Comparison of ENCODE assay signal across 8 cellular contexts in the genomic region with DNA sequence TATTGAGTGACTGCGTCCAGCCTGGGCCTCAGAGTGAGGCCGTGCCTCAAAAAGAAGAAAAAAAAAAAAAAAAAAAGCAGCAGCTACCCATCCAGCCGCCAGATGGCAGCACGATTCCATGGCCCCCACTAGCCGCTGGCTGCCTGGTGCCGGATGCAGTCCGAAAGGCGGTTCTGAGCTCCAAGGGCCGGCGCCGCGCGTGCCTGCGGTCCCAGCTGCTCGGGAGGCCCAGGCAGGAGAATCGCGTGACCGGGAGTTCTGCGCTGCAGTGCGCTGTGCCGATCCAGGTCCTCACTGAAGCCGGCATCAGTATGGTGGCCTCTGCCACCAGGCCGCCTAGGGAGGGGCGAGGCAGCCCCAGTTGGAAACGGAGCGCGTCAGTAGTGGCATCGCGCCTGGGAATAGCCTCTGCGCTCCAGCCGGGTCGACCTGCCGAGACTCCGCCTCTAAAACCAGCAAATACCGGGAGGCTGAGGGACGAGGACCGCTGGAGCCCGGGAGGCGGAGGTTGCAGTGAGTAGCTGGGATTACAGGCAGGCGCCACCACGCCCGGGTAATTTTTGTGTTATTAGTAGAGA. TPM values are rescaled to one million over a fixed set of nuclear protein-coding genes. Genes with fewer than 3 reads are reported as not detected.
DNase-seq lines count a peak whose midpoint lies in the region; ATAC-seq, FAIRE-seq and TF ChIP-seq lines count a peak whose summit lies in the region.

No MANE protein-coding gene starts in this region.

- no peak overlapping the region for H3K9ac ChIP-seq in HepG2 (ENCODE audit: insufficient read depth, low read depth, low read length)

- no peak for TF ChIP-seq POLR2A in A549 (IDR thresholded peaks at IDR 0.05; ENCODE audit: low read length)
- TF ChIP-seq POLR2A in HepG2 (IDR thresholded peaks at IDR 0.05; ENCODE audit: insufficient read depth in 1 of 2, low read depth in 2 of 2, low read length in 2 of 2): no peak

- in situ Hi-C loops in HepG2 (cut with HindIII; ENCODE audit: extremely low pct_ligation_motif_present, low pct_unique_long_range_greater_than_20kb): loop anchor here (10.0 kb wide), 1 partner anchor 157 kb away; no protein-coding TSS in a partner anchor

- TF ChIP-seq RAD21 in A549 (conservative IDR thresholded peaks at IDR 0.05 in 1 of 2, IDR thresholded peaks at IDR 0.05 in 1 of 2): peak; percentile 83
- TF ChIP-seq RAD21 in HepG2 (CRISPR knock-in tag; IDR thresholded peaks at IDR 0.05): peak; percentile 72

- H3K27me3 Mint-ChIP-seq in activated CD4-positive, alpha-beta T cell treated with anti-CD3 and anti-CD28 coated beads, Interleukin-2, amount 10 ng/mL, durations not matched to agents 7 days and 5 days: peaks cover 12% of the 10 kb centered on the region
- H3K27me3 Mint-ChIP-seq in dendritic cell treated with granulocyte-macrophage colony-stimulating factor and Interleukin-4, amounts not matched to agents 40 ng/mL and 50 ng/mL, for 4 days: peaks cover 18% of the 10 kb centered on the region

- TF ChIP-seq CTCF in A549 (IDR thresholded peaks at IDR 0.05) (peak; percentile 82), HepG2 (CRISPR knock-in tag; IDR thresholded peaks at IDR 0.05) (peak; percentile 93)

- no peaks in the 10 kb centered on the region for H3K9me3 Mint-ChIP-seq in activated CD4-positive, alpha-beta T cell treated with anti-CD3 and anti-CD28 coated beads, Interleukin-2, amount 10 ng/mL, durations not matched to agents 7 days and 5 days
- no peaks in the 10 kb centered on the region for H3K9me3 Mint-ChIP-seq in dendritic cell treated with granulocyte-macrophage colony-stimulating factor and Interleukin-4, amounts not matched to agents 40 ng/mL and 50 ng/mL, for 4 days

- H3K4me3 Mint-ChIP-seq in activated CD4-positive, alpha-beta T cell treated with anti-CD3 and anti-CD28 coated beads, Interleukin-2, amount 10 ng/mL, durations not matched to agents 7 days and 5 days: no peak overlapping the region
- H3K4me3 Mint-ChIP-seq in dendritic cell treated with granulocyte-macrophage colony-stimulating factor and Interleukin-4, amounts not matched to agents 40 ng/mL and 50 ng/mL, for 4 days: peak overlapping the region; percentile 57

- H3K4me2 ChIP-seq in A549: peak overlapping the region; percentile 92
- peak overlapping the region; percentile 94 for H3K4me2 ChIP-seq in HepG2 (ENCODE audit: low read depth, low read length)

- peaks cover 6% of the 10 kb centered on the region for H3K4me1 Mint-ChIP-seq in activated CD4-positive, alpha-beta T cell treated with anti-CD3 and anti-CD28 coated beads, Interleukin-2, amount 10 ng/mL, durations not matched to agents 7 days and 5 days
- H3K4me1 Mint-ChIP-seq in dendritic cell treated with granulocyte-macrophage colony-stimulating factor and Interleukin-4, amounts not matched to agents 40 ng/mL and 50 ng/mL, for 4 days (ENCODE audit: low read depth): no peaks in the 10 kb centered on the region

- CTCF ChIA-PET in A549 (lab: Yijun Ruan, JAX) (interaction anchor here (0.6 to 3.4 kb wide), 39 partner anchors 9 to 354 kb away, joined by 3 to 55 read pairs (median 4); a partner anchor contains a TSS), HepG2 (lab: Yijun Ruan, JAX; ENCODE audit: low intra/inter-chr PET ratio, low total read pairs) (interaction anchor here (1.4 to 2.7 kb wide), 3 partner anchors 35 to 78 kb away, joined by 3 to 66 read pairs (median 7); a partner anchor contains a TSS)
- CTCF ChIA-PET in activated CD4-positive, alpha-beta T cell treated with anti-CD3 and anti-CD28 coated beads, Interleukin-2, amount 10 ng/mL, durations not matched to agents 7 days and 5 days (lab: Charles Lee): interaction anchor here (0.6 to 2.4 kb wide), 24 partner anchors 9 to 656 kb away, joined by 3 to 12 read pairs (median 4); a partner anchor contains a TSS

- no peaks in the 10 kb centered on the region for H3K36me3 Mint-ChIP-seq in activated CD4-positive, alpha-beta T cell treated with anti-CD3 and anti-CD28 coated beads, Interleukin-2, amount 10 ng/mL, durations not matched to agents 7 days and 5 days (ENCODE audit: low read depth)
- no peaks in the 10 kb centered on the region for H3K36me3 Mint-ChIP-seq in dendritic cell treated with granulocyte-macrophage colony-stimulating factor and Interleukin-4, amounts not matched to agents 40 ng/mL and 50 ng/mL, for 4 days (ENCODE audit: low read depth)

- peaks cover 0 to 8% of the 10 kb centered on the region in 2 experiments; a peak in 3 of 5 replicates for H3K27me3 ChIP-seq in HepG2 (ENCODE audit: control insufficient read depth in 1 of 2, insufficient read depth in 2 of 2, low read length in 2 of 2)

- H3K4me3 ChIP-seq in A549 (peak overlapping the region; percentile 46), HepG2 (replicated peaks in 1 of 3; ENCODE audit: insufficient read depth in 1 of 3, low read depth in 2 of 3, low read length in 3 of 3) (peak overlapping the region; percentile 51 to 74 (median 57); a peak in 5 of 6 replicates)

- FAIRE-seq in A549 (lab: Jason Lieb, UNC): no peak
- FAIRE-seq in HepG2 (lab: Jason Lieb, UNC): peak; percentile 28

- H3K27ac Mint-ChIP-seq in activated CD4-positive, alpha-beta T cell treated with anti-CD3 and anti-CD28 coated beads, Interleukin-2, amount 10 ng/mL, durations not matched to agents 7 days and 5 days: no peak overlapping the region
- no peak overlapping the region for H3K27ac Mint-ChIP-seq in dendritic cell treated with granulocyte-macrophage colony-stimulating factor and Interleukin-4, amounts not matched to agents 40 ng/mL and 50 ng/mL, for 4 days

- 11% methylated on average over 20 of the region's 42 CpGs for WGBS in A549 (ENCODE audit: missing lambda C conversion rate)
- 17% methylated on average over 14 of the region's 42 CpGs for WGBS in HepG2 (ENCODE audit: low lambda C conversion rate)

- POLR2A ChIA-PET in A549 (lab: Yijun Ruan, JAX): interaction anchor here (0.6 to 1.2 kb wide), 4 partner anchors 11 to 261 kb away, joined by 3 to 5 read pairs (median 4); no protein-coding TSS in a partner anchor
- POLR2A ChIA-PET in activated CD4-positive, alpha-beta T cell treated with anti-CD3 and anti-CD28 coated beads, Interleukin-2, amount 10 ng/mL, durations not matched to agents 7 days and 5 days (lab: Charles Lee): interaction anchor here (0.6 kb wide), 1 partner anchor 38 kb away, joined by 3 read pairs; no protein-coding TSS in a partner anchor
- POLR2A ChIA-PET in HepG2 (lab: Yijun Ruan, JAX): interaction anchor here (1.1 to 2.3 kb wide), 3 partner anchors 15 to 38 kb away, joined by 4 to 8 read pairs (median 6); a partner anchor contains a TSS

- DNase-seq in A549 (ENCODE audit: low read depth in 1 of 2, low spot score in 1 of 2) (peak; percentile 52 to 78), GM19238 (ENCODE audit: insufficient read length, low spot score) (peak; percentile 80), NCI-H460 (ENCODE audit: extremely low read depth, low read depth) (peak; percentile 56), HepG2 (ENCODE audit: low spot score) (peak; percentile 57)
- peak; percentile 78 for DNase-seq in activated CD4-positive, alpha-beta T cell treated with anti-CD3 and anti-CD28 coated beads, Interleukin-2, amount 10 ng/mL, durations not matched to agents 7 days and 5 days
- DNase-seq in stimulated activated CD4-positive, alpha-beta T cell treated with anti-CD3 and anti-CD28 coated beads, Interleukin-2, amount 100 ng/mL, for 4 hours (ENCODE audit: low read depth): peak; percentile 61

- H3K4me1 ChIP-seq in A549 (no peaks in the 10 kb centered on the region), HepG2 (ENCODE audit: insufficient read depth, low read length) (peaks cover 52% of the 10 kb centered on the region)

- H3K27ac ChIP-seq in A549: peak overlapping the region; percentile 63 to 79
- no peak overlapping the region for H3K27ac ChIP-seq in HepG2 (ENCODE audit: extremely low read length, insufficient read depth, low read length)

- H3K79me2 ChIP-seq in HepG2 (ENCODE audit: insufficient read depth, low read length): no peaks in the 10 kb centered on the region

- no peak overlapping the region for H2AFZ ChIP-seq in HepG2 (ENCODE audit: low read length)

- no peaks in the 10 kb centered on the region for H4K20me1 ChIP-seq in HepG2 (ENCODE audit: insufficient read depth, low read length)

- BruUV-seq in HepG2 (replicated peaks; lab: Mats Ljungman, UMichigan): no TSS peak

- ATAC-seq in A549 (peak; percentile 93 to 94), HepG2 (peak; percentile 78), HG02642 (IDR thresholded peaks at IDR 0.05; ENCODE audit: poor library complexity, unreplicated experiment) (no peak)

- no peaks in the 10 kb centered on the region for H3K36me3 ChIP-seq in HepG2 (replicated peaks in 1 of 2; ENCODE audit: control insufficient read depth in 1 of 2, insufficient read depth in 2 of 2, low read length in 2 of 2)

- TF ChIP-seq EP300 in A549 (IDR thresholded peaks at IDR 0.05) (no peak), HepG2 (IDR thresholded peaks at IDR 0.05; ENCODE audit: low read depth in 2 of 2, low read length in 2 of 2) (no peak), HepG2 (CRISPR knock-in tag; IDR thresholded peaks at IDR 0.05; ENCODE audit: borderline replicate concordance) (no peak)

- intact Hi-C loops in dendritic cell treated with granulocyte-macrophage colony-stimulating factor and Interleukin-4, amounts not matched to agents 40 ng/mL and 50 ng/mL, for 4 days (cut with micrococcal nuclease): loop anchor here (1.0 kb wide), 2 partner anchors 38 to 78 kb away; no protein-coding TSS in a partner anchor
- intact Hi-C loops in HepG2 (cut with micrococcal nuclease; ENCODE audit: unreplicated experiment): loop anchor here (1.0 kb wide), 1 partner anchor 38 kb away; no protein-coding TSS in a partner anchor

- H3K9me3 ChIP-seq in A549 (no peaks in the 10 kb centered on the region), HepG2 (ENCODE audit: low read length) (no peaks in the 10 kb centered on the region)

RNA-seq across cellular contexts. Expression of a gene that starts 19.3 kb away (rescaled TPM):
- polyA plus RNA-seq in A549 (2011; rRNA removed) (0.25 and 0.35 TPM in 2 replicates), A549 (2017; fragmentation: RNase III; extraction: RNeasy Plus Mini Kit Qiagen cat#74134 plus additional on column Dnase treatment) (0.47 to 0.66 TPM (median 0.59 TPM) in 3 replicates), HepG2 (2011; rRNA removed) (6.2 and 6.9 TPM in 2 replicates)
- 1.4 and 2.1 TPM in 2 replicates for polyA plus RNA-seq in A549 (2012; cell fraction: cytosol; rRNA removed)
- polyA plus RNA-seq in A549 (2012; cell fraction: nucleus; rRNA removed): 4.4 and 7.9 TPM in 2 replicates
- polyA minus RNA-seq in A549 (2011; rRNA and poly(A)+ RNA removed): 0.17 and 0.83 TPM in 2 replicates
- total RNA-seq in NCI-H460 (2014; rRNA removed; shearing (Covaris generic)): 1.7 TPM in 2 replicates
- 6.7 and 6.9 TPM in 2 replicates for polyA plus RNA-seq in NCI-H460 (2014; cell fraction: nucleus; rRNA removed)
- 1 to 10 TPM; 1.1 to 1.2 TPM for total RNA-seq in activated CD4-positive, alpha-beta T cell treated with anti-CD3 and anti-CD28 coated beads, Interleukin-2, amount 10 ng/mL, durations not matched to agents 7 days and 5 days
- total RNA-seq in HepG2 (2016; rRNA removed; fragmentation: Illumina TruSeq; extraction: Trizol): 1.4 and 3.3 TPM in 2 replicates
- total RNA-seq in HepG2 (2016; cell fraction: cytosol; rRNA removed; fragmentation: Illumina TruSeq; extraction: Trizol; ENCODE audit: low read depth): 0.91 and 1.2 TPM in 2 replicates
- 1.2 and 3.8 TPM in 2 replicates for total RNA-seq in HepG2 (2016; cell fraction: insoluble cytoplasmic fraction; rRNA removed; fragmentation: Illumina TruSeq; extraction: Trizol)
- total RNA-seq in HepG2 (2016; cell fraction: membrane; rRNA removed; fragmentation: Illumina TruSeq; extraction: Trizol): 3.2 and 3.6 TPM in 2 replicates
- total RNA-seq in HepG2 (2016; cell fraction: nucleus; rRNA removed; fragmentation: Illumina TruSeq; extraction: Trizol): 3.9 and 5.7 TPM in 2 replicates
- 3.9 and 8.3 TPM in 2 replicates for polyA plus RNA-seq in HepG2 (2011; cell fraction: cytosol; rRNA removed)
- 27.6 and 34.9 TPM in 2 replicates for polyA plus RNA-seq in HepG2 (2011; cell fraction: nucleus; rRNA removed)
- 3.1 and 5.3 TPM in 2 replicates for polyA plus RNA-seq in HepG2 (2012)
- 1.2 and 1.4 TPM in 2 replicates for polyA plus RNA-seq in HepG2 (2016; cell fraction: cytosol; fragmentation: Illumina TruSeq; extraction: Trizol; ENCODE audit: low read depth)
- polyA plus RNA-seq in HepG2 (2016; cell fraction: insoluble cytoplasmic fraction; fragmentation: Illumina TruSeq; extraction: Trizol; ENCODE audit: low read depth): 1.7 and 2.6 TPM in 2 replicates
- polyA plus RNA-seq in HepG2 (2016; cell fraction: membrane; fragmentation: Illumina TruSeq; extraction: Trizol; ENCODE audit: low read depth): 2.8 and 3.9 TPM in 2 replicates
- polyA plus RNA-seq in HepG2 (2016; cell fraction: nucleus; fragmentation: Illumina TruSeq; extraction: Trizol; ENCODE audit: insufficient read depth, low read depth): 11.7 and 16.2 TPM in 2 replicates
- 0.14 and 12.4 TPM in 2 replicates for polyA minus RNA-seq in HepG2 (2011; rRNA and poly(A)+ RNA removed; ENCODE audit: low replicate concordance)
- polyA minus RNA-seq in HepG2 (2011; cell fraction: cytosol; rRNA and poly(A)+ RNA removed): 6.0 and 7.1 TPM in 2 replicates
- 3.1 and 4.7 TPM in 2 replicates for polyA minus RNA-seq in HepG2 (2011; cell fraction: nucleus; rRNA and poly(A)+ RNA removed)

RNA-seq across cellular contexts. Expression of a gene that starts 24.3 kb away (rescaled TPM):
- 4.3 and 5.1 TPM in 2 replicates for polyA plus RNA-seq in A549 (2011; rRNA removed)
- 7.0 and 10.0 TPM in 2 replicates for polyA plus RNA-seq in A549 (2012; cell fraction: cytosol; rRNA removed)
- polyA plus RNA-seq in A549 (2012; cell fraction: nucleus; rRNA removed): 10.5 and 20.3 TPM in 2 replicates
- 5.8 to 7.4 TPM (median 5.9 TPM) in 3 replicates for polyA plus RNA-seq in A549 (2017; fragmentation: RNase III; extraction: RNeasy Plus Mini Kit Qiagen cat#74134 plus additional on column Dnase treatment)
- 5.2 and 5.5 TPM in 2 replicates for polyA minus RNA-seq in A549 (2011; rRNA and poly(A)+ RNA removed)
- total RNA-seq in NCI-H460 (2014; rRNA removed; shearing (Covaris generic)): 10.7 and 11.9 TPM in 2 replicates
- 27.0 and 53.2 TPM in 2 replicates for polyA plus RNA-seq in NCI-H460 (2014; cell fraction: nucleus; rRNA removed)
- total RNA-seq in activated CD4-positive, alpha-beta T cell treated with anti-CD3 and anti-CD28 coated beads, Interleukin-2, amount 10 ng/mL, durations not matched to agents 7 days and 5 days: 10 to 100 TPM in 1 of 2 experiments, 1 to 10 TPM in 1; 8.6 to 11.1 TPM
- 7.4 and 9.1 TPM in 2 replicates for total RNA-seq in HepG2 (2016; rRNA removed; fragmentation: Illumina TruSeq; extraction: Trizol)
- 2.3 and 2.6 TPM in 2 replicates for total RNA-seq in HepG2 (2016; cell fraction: cytosol; rRNA removed; fragmentation: Illumina TruSeq; extraction: Trizol; ENCODE audit: low read depth)
- total RNA-seq in HepG2 (2016; cell fraction: insoluble cytoplasmic fraction; rRNA removed; fragmentation: Illumina TruSeq; extraction: Trizol): 7.5 and 8.7 TPM in 2 replicates
- total RNA-seq in HepG2 (2016; cell fraction: membrane; rRNA removed; fragmentation: Illumina TruSeq; extraction: Trizol): 6.5 and 7.6 TPM in 2 replicates
- 5.6 and 6.4 TPM in 2 replicates for total RNA-seq in HepG2 (2016; cell fraction: nucleus; rRNA removed; fragmentation: Illumina TruSeq; extraction: Trizol)
- 6.3 and 8.0 TPM in 2 replicates for polyA plus RNA-seq in HepG2 (2011; rRNA removed)
- 6.8 and 8.8 TPM in 2 replicates for polyA plus RNA-seq in HepG2 (2011; cell fraction: cytosol; rRNA removed)
- polyA plus RNA-seq in HepG2 (2011; cell fraction: nucleus; rRNA removed): 11.9 and 12.4 TPM in 2 replicates
- 4.3 and 6.4 TPM in 2 replicates for polyA plus RNA-seq in HepG2 (2012)
- polyA plus RNA-seq in HepG2 (2016; cell fraction: cytosol; fragmentation: Illumina TruSeq; extraction: Trizol; ENCODE audit: low read depth): 0.99 and 1.6 TPM in 2 replicates
- 7.3 and 8.1 TPM in 2 replicates for polyA plus RNA-seq in HepG2 (2016; cell fraction: insoluble cytoplasmic fraction; fragmentation: Illumina TruSeq; extraction: Trizol; ENCODE audit: low read depth)
- polyA plus RNA-seq in HepG2 (2016; cell fraction: membrane; fragmentation: Illumina TruSeq; extraction: Trizol; ENCODE audit: low read depth): 3.6 and 4.5 TPM in 2 replicates
- polyA plus RNA-seq in HepG2 (2016; cell fraction: nucleus; fragmentation: Illumina TruSeq; extraction: Trizol; ENCODE audit: insufficient read depth, low read depth): 13.8 and 14.4 TPM in 2 replicates
- polyA minus RNA-seq in HepG2 (2011; rRNA and poly(A)+ RNA removed; ENCODE audit: low replicate concordance): 6.5 and 20.0 TPM in 2 replicates
- 7.4 and 8.5 TPM in 2 replicates for polyA minus RNA-seq in HepG2 (2011; cell fraction: cytosol; rRNA and poly(A)+ RNA removed)
- 3.9 and 4.2 TPM in 2 replicates for polyA minus RNA-seq in HepG2 (2011; cell fraction: nucleus; rRNA and poly(A)+ RNA removed)
